24 cellular contexts compared by ENCODE assay signal in the genomic region with DNA sequence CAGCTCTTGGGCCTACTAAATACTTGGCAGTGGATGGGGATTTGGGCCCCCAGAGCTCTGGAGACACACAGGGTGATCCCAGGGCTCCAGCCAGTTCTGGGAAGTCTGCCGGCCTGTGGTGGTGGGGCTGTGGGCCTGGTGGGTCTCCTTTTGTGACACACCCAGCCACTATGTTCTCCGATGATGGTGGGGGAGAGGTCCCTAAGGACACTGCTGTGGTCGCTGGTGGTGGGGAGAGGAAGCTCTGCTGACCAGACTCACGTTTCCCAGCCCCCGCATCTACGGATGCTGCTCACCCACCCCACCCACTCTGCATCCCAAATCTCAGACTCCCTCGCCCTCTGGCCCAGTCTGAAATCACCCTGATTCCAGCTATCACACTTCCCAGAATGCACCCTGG. TPM values are rescaled to one million over a fixed set of nuclear protein-coding genes. Genes with fewer than 3 reads are reported as not detected.
"Had no signal": no experiment of that assay in that cellular context is flagged by ENCODE, and none has a peak within 500 bp of the region (broad histone marks: within the 10 kb centered on the region; RNA-seq: fewer than 3 reads in every experiment).

No MANE protein-coding gene starts in this region.

- H3K36me3 Mint-ChIP-seq: activated CD8-positive, alpha-beta memory T cell treated with anti-CD3 and anti-CD28 coated beads, Interleukin-2, amount 10 ng/mL, durations not matched to agents 7 days and 5 days; activated naive CD4-positive, alpha-beta T cell treated with anti-CD3 and anti-CD28 coated beads, Interleukin-2, amount 50 U/mL, for 72 hours; brain; T-cell had no signal

- H3K36me3 ChIP-seq: WERI-Rb-1 had no signal

- H3K27ac ChIP-seq: WERI-Rb-1 had no signal

- H3K4me1 Mint-ChIP-seq: central memory CD8-positive, alpha-beta T cell; T-cell had no signal

- H3K27ac Mint-ChIP-seq: activated CD8-positive, alpha-beta memory T cell treated with anti-CD3 and anti-CD28 coated beads, Interleukin-2, amount 10 ng/mL, durations not matched to agents 7 days and 5 days; activated naive CD4-positive, alpha-beta T cell treated with anti-CD3 and anti-CD28 coated beads, Interleukin-2, amount 50 U/mL, for 72 hours; activated T-cell treated with anti-CD3 and anti-CD28 coated beads, Interleukin-2, amount 50 U/mL, for 24 hours; activated T-helper 1 cell treated with anti-CD3 and anti-CD28 coated beads, Interleukin-12 subunit alpha, Interleukin-12 subunit beta, Interleukin-2, Interleukin-4 antibody, amounts not matched to agents 30 ng/mL and 10 ng/mL and 1 ng/mL, durations not matched to agents 14 hours and 24 hours and 36 hours; brain; T-cell had no signal

- H3K4me3 Mint-ChIP-seq: activated CD8-positive, alpha-beta memory T cell treated with anti-CD3 and anti-CD28 coated beads, Interleukin-2, amount 10 ng/mL, durations not matched to agents 7 days and 5 days; activated T-cell treated with anti-CD3 and anti-CD28 coated beads, Interleukin-2, amount 50 U/mL, for 24 hours; activated T-helper 1 cell treated with anti-CD3 and anti-CD28 coated beads, Interleukin-12 subunit alpha, Interleukin-12 subunit beta, Interleukin-2, Interleukin-4 antibody, amounts not matched to agents 30 ng/mL and 10 ng/mL and 1 ng/mL, durations not matched to agents 14 hours and 24 hours and 36 hours; brain; central memory CD8-positive, alpha-beta T cell; T-cell had no signal

- DNase-seq: activated CD4-positive, alpha-beta T cell treated with anti-CD3 and anti-CD28 coated beads for 4 hours; activated CD4-positive, alpha-beta T cell treated with anti-CD3 and anti-CD28 coated beads, Interleukin-2, amount 50 U/mL, for 48 hours; activated CD8-positive, alpha-beta memory T cell treated with anti-CD3 and anti-CD28 coated beads, Interleukin-2, amount 10 ng/mL, durations not matched to agents 7 days and 5 days; activated effector memory CD4-positive, alpha-beta T cell treated with Interleukin-2 at 50 U/mL for 16 hours; activated naive CD4-positive, alpha-beta T cell; activated T-cell treated with anti-CD3 and anti-CD28 coated beads, Interleukin-2, amount 50 U/mL, for 24 hours; KG1; NCI-H446 treated with DMSO at 0.1 percent for 48 hours; NCI-H524 treated with DMSO at 0.1 percent for 48 hours; NCI-H748 treated with DMSO at 0.1 percent for 48 hours; SHP77 treated with DMSO at 0.1 percent for 48 hours; T-cell; T-helper 2 cell; T1000; WERI-Rb-1 had no signal

- FAIRE-seq: astrocyte, RCC 7860, TTC549 had no signal

- H3K9me3 Mint-ChIP-seq: activated T-cell treated with anti-CD3 and anti-CD28 coated beads, Interleukin-2, amount 50 U/mL, for 24 hours; activated T-helper 1 cell treated with anti-CD3 and anti-CD28 coated beads, Interleukin-12 subunit alpha, Interleukin-12 subunit beta, Interleukin-2, Interleukin-4 antibody, amounts not matched to agents 30 ng/mL and 10 ng/mL and 1 ng/mL, durations not matched to agents 14 hours and 24 hours and 36 hours; brain; central memory CD8-positive, alpha-beta T cell; T-cell had no signal

- ATAC-seq: activated CD8-positive, alpha-beta memory T cell treated with anti-CD3 and anti-CD28 coated beads, Interleukin-2, amount 10 ng/mL, durations not matched to agents 7 days and 5 days; activated naive CD4-positive, alpha-beta T cell treated with anti-CD3 and anti-CD28 coated beads, Interleukin-2, amount 50 U/mL, for 72 hours; PC-3; T-cell had no signal

RNA-seq across cellular contexts. Expression of gene PLA2G4D, which starts 0.4 kb away (rescaled TPM):
- total RNA-seq: activated CD8-positive, alpha-beta memory T cell treated with anti-CD3 and anti-CD28 coated beads, Interleukin-2, amount 10 ng/mL, durations not matched to agents 7 days and 5 days; activated naive CD4-positive, alpha-beta T cell treated with anti-CD3 and anti-CD28 coated beads, Interleukin-2, amount 50 U/mL, for 72 hours; activated T-helper 1 cell treated with anti-CD3 and anti-CD28 coated beads, Interleukin-12 subunit alpha, Interleukin-12 subunit beta, Interleukin-2, Interleukin-4 antibody, amounts not matched to agents 30 ng/mL and 10 ng/mL and 1 ng/mL, durations not matched to agents 14 hours and 24 hours and 36 hours; astrocyte; MCF 10A; T-cell had no signal
